In the genomic region with DNA sequence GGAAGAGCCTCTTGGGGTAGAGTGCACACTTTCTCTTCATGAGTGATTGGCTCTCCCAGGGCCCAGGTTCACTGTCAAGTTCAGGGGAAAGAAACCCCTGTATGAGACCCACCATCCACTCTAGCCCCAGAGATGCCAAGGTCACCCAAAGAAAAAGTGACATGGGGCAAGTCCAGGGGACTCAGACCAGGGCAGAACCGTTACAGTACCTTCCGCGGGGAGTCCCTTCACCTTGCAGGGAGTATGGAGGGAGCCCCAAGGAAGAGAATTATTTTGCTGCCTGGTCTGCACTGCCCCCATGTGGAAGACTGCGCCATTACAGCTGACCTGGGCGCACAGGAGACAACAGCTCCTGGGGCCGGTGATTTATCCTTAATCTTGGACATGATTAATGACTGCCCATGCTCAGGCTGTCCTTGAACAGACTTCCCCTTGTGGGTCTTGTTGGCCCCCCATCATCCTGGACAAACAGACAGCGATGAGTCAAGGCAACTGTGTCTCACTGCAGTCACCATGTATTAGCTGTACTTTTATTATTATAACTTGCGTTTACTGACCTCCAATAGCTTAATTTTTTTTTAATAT, we compare ENCODE assay signal across 8 cellular contexts. TPM values are rescaled to one million over a fixed set of nuclear protein-coding genes. Genes with fewer than 3 reads are reported as not detected.
DNase-seq lines count a peak whose midpoint lies in the region; ATAC-seq and TF ChIP-seq lines count a peak whose summit lies in the region.

No MANE protein-coding gene starts in this region.

- intact Hi-C loops in posterior cingulate gyrus (cut with DNase I), result loop anchor here (1.0 to 5.0 kb wide), 2 partner anchors 91 to 244 kb away; no protein-coding TSS in a partner anchor

- no peaks in the 10 kb centered on the region for H3K9me3 ChIP-seq in RWPE2 (ENCODE audit: severe bottlenecking)

- peaks cover 6% of the 10 kb centered on the region for H3K4me1 Mint-ChIP-seq in glutamatergic neuron (ENCODE audit: low read depth, unreplicated experiment)

- no peaks in the 10 kb centered on the region for H3K27me3 Mint-ChIP-seq in glutamatergic neuron (ENCODE audit: unreplicated experiment)

- TF ChIP-seq CTCF in RWPE2 (IDR thresholded peaks at IDR 0.05; ENCODE audit: poor library complexity, severe bottlenecking), result peak; percentile 98
- peak; percentile 95 for TF ChIP-seq CTCF in glutamatergic neuron (IDR thresholded peaks at IDR 0.05; ENCODE audit: partially characterized antibody, unreplicated experiment)

- peak; percentile 11 for DNase-seq in DMS153 treated with DMSO at 0.1 percent for 48 hours (lab: John Stamatoyannopoulos, UW; ENCODE audit: unreplicated experiment)
- DNase-seq in RWPE2 (ENCODE audit: low spot score), result no peak
- DNase-seq in activated naive CD4-positive, alpha-beta T cell treated with Interleukin-2 at 50 U/mL for 16 hours, result peak; percentile 56
- DNase-seq in glutamatergic neuron, result peak; percentile 83
- peak; percentile 55 to 95 (median 79) for DNase-seq in posterior cingulate gyrus
- DNase-seq in mesenteric fat pad (ENCODE audit: low spot score), result no peak
- DNase-seq in NCI-H774 (lab: John Stamatoyannopoulos, UW), result no peak

- H3K27ac Mint-ChIP-seq in glutamatergic neuron (ENCODE audit: unreplicated experiment), result no peak overlapping the region

- peaks cover 9% of the 10 kb centered on the region for H3K4me1 ChIP-seq in RWPE2 (ENCODE audit: insufficient read depth, poor library complexity, severe bottlenecking)

- H3K4me3 ChIP-seq in RWPE2 (ENCODE audit: severe bottlenecking), result no peak overlapping the region

- no peaks in the 10 kb centered on the region for H3K9me3 Mint-ChIP-seq in glutamatergic neuron (ENCODE audit: unreplicated experiment)

- no peaks in the 10 kb centered on the region for H3K27me3 ChIP-seq in RWPE2 (ENCODE audit: insufficient read depth, poor library complexity, severe bottlenecking)

- ATAC-seq in HG02678 (IDR thresholded peaks at IDR 0.05; ENCODE audit: unreplicated experiment) (peak; percentile 50), RWPE2 (ENCODE audit: low read depth) (peak; percentile 76)

- H3K36me3 Mint-ChIP-seq in glutamatergic neuron (ENCODE audit: unreplicated experiment), result no peaks in the 10 kb centered on the region

- H3K4me3 Mint-ChIP-seq in glutamatergic neuron (ENCODE audit: unreplicated experiment), result no peak overlapping the region

- H3K36me3 ChIP-seq in RWPE2 (ENCODE audit: low read depth), result peaks cover 17% of the 10 kb centered on the region; the same call in 1 of the 2 replicates

- H3K27ac ChIP-seq in RWPE2 (ENCODE audit: poor library complexity, severe bottlenecking), result no peak overlapping the region

RNA-seq across cellular contexts. Expression of a gene that starts 29.9 kb away (rescaled TPM):
- total RNA-seq in glutamatergic neuron (ENCODE audit: unreplicated experiment) (50.2 TPM), mesenteric fat pad (37.6 TPM)

Comparison
In these comparisons a context has a peak if more than half of its experiments do, and no peak if none do; other contexts are left out.
1. DNase-seq: peak in DMS153 treated with DMSO at 0.1 percent for 48 hours (single experiment), activated naive CD4-positive, alpha-beta T cell treated with Interleukin-2 at 50 U/mL for 16 hours (single experiment), glutamatergic neuron (single experiment) and posterior cingulate gyrus (10 of 10); none in RWPE2 (single experiment), mesenteric fat pad (single experiment) and NCI-H774 (single experiment).